Comparison of ENCODE assay signal across 12 cellular contexts in genomic region chr17:76714336-76714735, GRCh38. TPM values are rescaled to one million over a fixed set of nuclear protein-coding genes. Genes with fewer than 3 reads are reported as not detected.
DNase-seq lines count a peak whose midpoint lies in the region; ATAC-seq and TF ChIP-seq lines count a peak whose summit lies in the region.
"Had no signal": no experiment of that assay in that cellular context is flagged by ENCODE, and none has a peak within 500 bp of the region (broad histone marks: within the 10 kb centered on the region; RNA-seq: fewer than 3 reads in every experiment).

No MANE protein-coding gene starts in this region.

- 56% methylated on average over 5 of the region's 5 CpGs for WGBS in right cardiac atrium
- WGBS in thyroid gland, 2 donors, result 65 to 76% methylated on average over 5 of the region's 5 CpGs

- H3K9me3 Mint-ChIP-seq in naive thymus-derived CD8-positive, alpha-beta T cell, result no peaks in the 10 kb centered on the region
- H3K9me3 Mint-ChIP-seq: activated T-cell treated with anti-CD3 and anti-CD28 coated beads, Interleukin-2, amount 50 U/mL, for 4 hours had no signal

- peaks cover 7% of the 10 kb centered on the region for H3K4me1 ChIP-seq in right cardiac atrium (ENCODE audit: control insufficient read depth, insufficient read depth, low read length)
- peaks cover 11 to 31% of the 10 kb centered on the region in 2 donors for H3K4me1 ChIP-seq in thyroid gland
- H3K4me1 ChIP-seq: breast epithelium had no signal

- intact Hi-C loops in Right ventricle myocardium superior (cut with DNase I) (no loop called here), right cardiac atrium (cut with DNase I) (loop anchor here in 1 of 4 donors (10.0 kb wide), 1 partner anchor 160 kb away; no protein-coding TSS in a partner anchor), thyroid gland (cut with DNase I) (loop anchor here (10.0 kb wide), 2 partner anchors 90 to 160 kb away; no protein-coding TSS in a partner anchor)

- peak overlapping the region in 1 of 10 donors; percentile 21 for H3K4me3 Mint-ChIP-seq in naive thymus-derived CD8-positive, alpha-beta T cell

- DNase-seq in Right ventricle myocardium superior (peak; percentile 39), right cardiac atrium (no peak), WERI-Rb-1 (no peak), thyroid gland (no peak), NCI-H345 treated with DMSO at 0.1 percent for 48 hours (lab: John Stamatoyannopoulos, UW; ENCODE audit: unreplicated experiment) (no peak), AG08396 (ENCODE audit: low spot score) (no peak)
- no peak for DNase-seq in naive thymus-derived CD8-positive, alpha-beta T cell
- DNase-seq: NCI-H526 treated with DMSO at 0.1 percent for 48 hours had no signal

- ATAC-seq in Right ventricle myocardium superior (ENCODE audit: poor library complexity) (no peak), right cardiac atrium (no peak), HG03135 (IDR thresholded peaks at IDR 0.05; ENCODE audit: unreplicated experiment) (no peak)
- no peak for ATAC-seq in naive thymus-derived CD8-positive, alpha-beta T cell
- ATAC-seq: activated T-cell treated with anti-CD3 and anti-CD28 coated beads, Interleukin-2, amount 50 U/mL, for 4 hours had no signal

- H3K9me3 ChIP-seq in right cardiac atrium (ENCODE audit: control insufficient read depth, low read length), result no peaks in the 10 kb centered on the region
- H3K9me3 ChIP-seq in WERI-Rb-1 (ENCODE audit: severe bottlenecking), result no peaks in the 10 kb centered on the region
- H3K9me3 ChIP-seq in thyroid gland, result no peaks in the 10 kb centered on the region
- H3K9me3 ChIP-seq: breast epithelium had no signal

- H3K27me3 ChIP-seq in right cardiac atrium (ENCODE audit: control insufficient read depth, insufficient read depth) (no peaks in the 10 kb centered on the region), WERI-Rb-1 (ENCODE audit: insufficient read depth, low read depth, severe bottlenecking) (no peaks in the 10 kb centered on the region), thyroid gland (no peaks in the 10 kb centered on the region)
- H3K27me3 ChIP-seq: breast epithelium had no signal

- TF ChIP-seq CTCF in WERI-Rb-1 (IDR thresholded peaks at IDR 0.05; ENCODE audit: low read depth, low read length), result no peak
- no peak for TF ChIP-seq CTCF in thyroid gland (IDR thresholded peaks at IDR 0.05)

- H3K4me3 ChIP-seq in right cardiac atrium (ENCODE audit: low read length) (no peak overlapping the region), WERI-Rb-1 (ENCODE audit: low read depth, low read length) (no peak overlapping the region), thyroid gland (replicated peaks in 1 of 3) (no peak overlapping the region)
- H3K4me3 ChIP-seq: breast epithelium had no signal

- peaks cover 66% of the 10 kb centered on the region for H3K36me3 ChIP-seq in WERI-Rb-1
- peaks cover 30 to 39% of the 10 kb centered on the region in 2 donors for H3K36me3 ChIP-seq in thyroid gland

- H3K36me3 Mint-ChIP-seq in naive thymus-derived CD8-positive, alpha-beta T cell, result peaks cover 0 to 44% (median 12%) of the 10 kb centered on the region in 3 donors

- H3K27ac Mint-ChIP-seq in naive thymus-derived CD8-positive, alpha-beta T cell, result peak overlapping the region in 8 of 10 donors; percentile 34 to 96 (median 88)

- no peak for TF ChIP-seq POLR2A in thyroid gland (IDR thresholded peaks at IDR 0.05)

- no peaks in the 10 kb centered on the region for H3K27me3 Mint-ChIP-seq in naive thymus-derived CD8-positive, alpha-beta T cell
- H3K27me3 Mint-ChIP-seq: activated naive CD8-positive, alpha-beta T cell had no signal

- POLR2A ChIA-PET in naive thymus-derived CD8-positive, alpha-beta T cell (lab: Charles Lee), result interaction anchor here (0.9 to 7.3 kb wide), 6 partner anchors 10 to 186 kb away, joined by 3 to 93 read pairs (median 10); partner anchors contain the start of genes JMJD6, METTL23, MFSD11 and SRSF2

- peaks cover 24 to 61% (median 50%) of the 10 kb centered on the region in 4 donors for H3K4me1 Mint-ChIP-seq in naive thymus-derived CD8-positive, alpha-beta T cell

- no peak overlapping the region for H3K27ac ChIP-seq in right cardiac atrium (ENCODE audit: low read length)
- H3K27ac ChIP-seq in WERI-Rb-1, result peak overlapping the region; percentile 11; the same call in 1 of the 2 replicates
- peak overlapping the region in 2 of 3 donors; percentile 6 to 47 for H3K27ac ChIP-seq in thyroid gland

RNA-seq across cellular contexts. Expression of gene MXRA7, which starts 3.6 kb away (rescaled TPM):
- 336 TPM for total RNA-seq in Right ventricle myocardium superior
- total RNA-seq in right cardiac atrium, result 100 to 1,000 TPM; 461 to 558 (median 512) TPM
- 473 TPM for polyA plus RNA-seq in right cardiac atrium
- total RNA-seq in naive thymus-derived CD8-positive, alpha-beta T cell, result 10 to 100 TPM; 13.9 to 16.3 TPM
- polyA plus RNA-seq in naive thymus-derived CD8-positive, alpha-beta T cell, result 10 to 100 TPM in 1 of 3 donors, 1 to 10 TPM in 2; 2.2 to 25.3 (median 5.4) TPM
- total RNA-seq in thyroid gland, result 100 to 1,000 TPM; 362 to 576 (median 421) TPM

RNA-seq across cellular contexts. Expression of gene JMJD6, which starts 12.1 kb away (rescaled TPM):
- total RNA-seq in Right ventricle myocardium superior (63.1 TPM), right cardiac atrium (10 to 100 TPM; 44.7 to 58.8 (median 57.2) TPM), thyroid gland (10 to 100 TPM; 12.2 to 24.2 (median 20.7) TPM)
- polyA plus RNA-seq in right cardiac atrium, result 36.7 TPM
- total RNA-seq in naive thymus-derived CD8-positive, alpha-beta T cell, result 10 to 100 TPM; 36.6 to 37.8 TPM
- 10 to 100 TPM; 10.2 to 34.2 (median 14.4) TPM for polyA plus RNA-seq in naive thymus-derived CD8-positive, alpha-beta T cell

RNA-seq across cellular contexts. Expression of gene METTL23, which starts 12.3 kb away (rescaled TPM):
- total RNA-seq in Right ventricle myocardium superior, result 19.0 TPM
- total RNA-seq in right cardiac atrium, result 10 to 100 TPM; 24.1 to 28.5 (median 25.6) TPM
- 32.5 TPM for polyA plus RNA-seq in right cardiac atrium
- 10 to 100 TPM; 86.2 to 86.9 TPM for total RNA-seq in naive thymus-derived CD8-positive, alpha-beta T cell
- polyA plus RNA-seq in naive thymus-derived CD8-positive, alpha-beta T cell, result 100 to 1,000 TPM; 140 to 154 (median 146) TPM
- 10 to 100 TPM; 33.6 to 58.3 (median 51.3) TPM for total RNA-seq in thyroid gland

RNA-seq across cellular contexts. Expression of gene SRSF2, which starts 22.8 kb away (rescaled TPM):
- total RNA-seq in Right ventricle myocardium superior, result 61.2 TPM
- 100 to 1,000 TPM in 1 of 4 donors, 10 to 100 TPM in 3; 79.0 to 113 (median 91.3) TPM for total RNA-seq in right cardiac atrium
- polyA plus RNA-seq in right cardiac atrium, result 82.5 TPM
- total RNA-seq in naive thymus-derived CD8-positive, alpha-beta T cell, result 100 to 1,000 TPM; 358 to 377 TPM
- polyA plus RNA-seq in naive thymus-derived CD8-positive, alpha-beta T cell, result 100 to 1,000 TPM; 101 to 106 (median 105) TPM
- total RNA-seq in thyroid gland, result 100 to 1,000 TPM; 269 to 614 (median 400) TPM

RNA-seq across cellular contexts. Expression of gene MFSD11, which starts 23.6 kb away (rescaled TPM):
- total RNA-seq in Right ventricle myocardium superior (23.3 TPM), right cardiac atrium (10 to 100 TPM; 23.6 to 40.2 (median 31.5) TPM), thyroid gland (10 to 100 TPM; 34.1 to 53.3 (median 44.3) TPM)
- 16.2 TPM for polyA plus RNA-seq in right cardiac atrium
- 10 to 100 TPM; 28.2 to 30.4 TPM for total RNA-seq in naive thymus-derived CD8-positive, alpha-beta T cell
- 10 to 100 TPM; 18.1 to 23.6 (median 18.9) TPM for polyA plus RNA-seq in naive thymus-derived CD8-positive, alpha-beta T cell

Comparison
In these comparisons a context has a peak if more than half of its experiments do, and no peak if none do; other contexts are left out.
1. RNA of gene MXRA7, which starts 3.6 kb away (total RNA-seq): 461 to 558 TPM in right cardiac atrium, 362 to 576 TPM in thyroid gland and 336 TPM in Right ventricle myocardium superior (single experiment); 13.9 to 16.3 TPM in naive thymus-derived CD8-positive, alpha-beta T cell; every median in the first group is over 10 times any median in the second.